8 cellular contexts compared by ENCODE assay signal in the genomic region with DNA sequence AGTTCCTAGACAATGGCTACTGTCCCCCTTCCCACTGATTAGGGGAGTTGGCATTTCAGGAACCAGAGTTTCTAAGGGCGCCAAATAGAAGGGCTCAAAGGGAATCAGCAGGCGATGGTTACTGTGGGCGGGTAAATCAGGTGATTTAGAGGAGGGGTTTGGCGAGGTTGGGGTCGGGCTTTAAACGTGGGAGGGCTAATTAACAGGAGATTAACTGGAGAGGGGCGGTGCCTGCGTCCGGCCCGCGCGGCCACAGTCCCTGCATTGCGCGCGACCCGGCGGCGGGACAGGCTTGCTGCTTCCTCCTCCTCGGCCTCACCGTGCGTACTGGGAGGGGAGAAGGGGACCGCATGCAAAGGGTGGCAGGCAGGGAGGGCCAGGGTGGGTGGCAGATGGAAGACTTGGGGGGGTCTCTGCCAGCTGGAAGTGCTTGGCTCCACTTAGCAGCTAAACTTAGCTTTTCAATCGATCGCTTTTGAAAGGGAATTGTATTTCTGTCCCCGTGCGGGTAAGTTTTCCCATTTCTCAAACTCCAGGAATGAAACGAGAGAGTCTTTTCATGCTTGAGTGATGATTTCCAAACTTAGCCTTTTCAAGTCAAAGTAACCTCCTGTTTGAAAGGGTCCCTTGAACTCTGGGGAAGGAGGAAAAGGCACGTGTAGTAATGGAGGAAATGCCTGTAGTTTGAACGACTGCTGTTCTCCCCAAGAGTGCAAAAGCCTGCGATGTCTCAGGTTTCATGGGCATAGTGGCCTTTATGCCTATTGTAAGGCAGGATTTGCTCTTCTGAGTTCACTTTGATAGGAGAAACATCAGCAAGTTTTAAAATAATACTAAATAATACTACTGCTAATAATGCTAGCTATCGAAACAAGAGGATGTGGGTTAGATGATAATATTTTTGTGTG. TPM values are rescaled to one million over a fixed set of nuclear protein-coding genes. Genes with fewer than 3 reads are reported as not detected.
DNase-seq lines count a peak whose midpoint lies in the region; ATAC-seq and TF ChIP-seq lines count a peak whose summit lies in the region.

A gene with protein sequence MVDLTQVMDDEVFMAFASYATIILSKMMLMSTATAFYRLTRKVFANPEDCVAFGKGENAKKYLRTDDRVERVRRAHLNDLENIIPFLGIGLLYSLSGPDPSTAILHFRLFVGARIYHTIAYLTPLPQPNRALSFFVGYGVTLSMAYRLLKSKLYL (plus strand): TSS at position 255 of the 908 bp plus-strand sequence. CDS start 6,608 bp downstream, outside the sequence.

- H3K9me3 ChIP-seq in H9 (ENCODE audit: control insufficient read depth, low read depth, low read length): no peaks in the 10 kb centered on the region

- TF ChIP-seq CTCF in H9 (conservative IDR thresholded peaks at IDR 0.05) (no peak), astrocyte of the cerebellum (IDR thresholded peaks at IDR 0.05; ENCODE audit: low read depth, low read length, missing control alignments) (no peak), retinal pigment epithelial cell (conservative IDR thresholded peaks at IDR 0.05; ENCODE audit: low read depth, low read length) (no peak)

- H2AFZ ChIP-seq in H9 (ENCODE audit: low read length): peak within 1 kb of the TSS; percentile 79

- H3K18ac ChIP-seq in H9 (ENCODE audit: insufficient read length, low read depth, low read length): peak within 1 kb of the TSS; percentile 66

- H3K4me3 ChIP-seq in astrocyte of the cerebellum (ENCODE audit: low read depth, low read length) (peak within 1 kb of the TSS; percentile 47), retinal pigment epithelial cell (ENCODE audit: low read length) (peak within 1 kb of the TSS; percentile 66)

- DNase-seq in DMS153 treated with DMSO at 0.1 percent for 48 hours (lab: John Stamatoyannopoulos, UW; ENCODE audit: unreplicated experiment) (peak; percentile 23), H9 (peak; percentile 95), NCI-H1417 treated with DMSO at 0.1 percent for 48 hours (lab: John Stamatoyannopoulos, UW) (peak; percentile 33), astrocyte of the cerebellum (ENCODE audit: low read depth) (no peak), iPS DF 4.7 (ENCODE audit: extremely low read depth, low spot score) (peak; percentile 84), retinal pigment epithelial cell (ENCODE audit: low read depth) (peak; percentile 49), SK-N-DZ (ENCODE audit: low spot score) (no peak)

- H3K9ac ChIP-seq in H9 (ENCODE audit: extremely low read depth, insufficient read length, low read length): peak within 1 kb of the TSS; percentile 90

- H2BK5ac ChIP-seq in H9 (ENCODE audit: insufficient read length, low read length): no peak within 1 kb of the TSS

- no peaks in the 10 kb centered on the region for H3K9me3 Mint-ChIP-seq in H9

- no peak within 1 kb of the TSS for H3K23ac ChIP-seq in H9 (ENCODE audit: insufficient read length, low read depth, low read length)

- no peak within 1 kb of the TSS for H2AK5ac ChIP-seq in H9 (ENCODE audit: insufficient read length, low read length)

- H3K4me3 Mint-ChIP-seq in H9: peak within 1 kb of the TSS; percentile 89 to 96

- no CpG with 5 or more reads among the region's 31 CpGs for WGBS in H9 (ENCODE audit: extremely low coverage, insufficient read length, low lambda C conversion rate)

- H3K4me1 ChIP-seq in H9 (ENCODE audit: insufficient read depth, low read length): peaks cover 2% of the 10 kb centered on the region; the same call in 1 of the 2 replicates

- H3K79me2 ChIP-seq in H9 (ENCODE audit: insufficient read depth, low read length): peaks cover 29% of the 10 kb centered on the region

- no peak for ATAC-seq in GM19455 (IDR thresholded peaks at IDR 0.05; ENCODE audit: unreplicated experiment)

- peaks cover 10% of the 10 kb centered on the region for H3K23me2 ChIP-seq in H9 (ENCODE audit: insufficient read length, low read depth, low read length, poor library complexity, severe bottlenecking)

- H4K5ac ChIP-seq in H9 (ENCODE audit: insufficient read length, low read depth, low read length): peak within 1 kb of the TSS; percentile 88

- no peaks in the 10 kb centered on the region for H4K20me1 ChIP-seq in H9 (ENCODE audit: control insufficient read depth, insufficient read depth, insufficient read length)

- in situ Hi-C loops in astrocyte of the cerebellum (cut with HindIII; ENCODE audit: low sequenced_read_pairs): no loop called here

- H4K8ac ChIP-seq in H9 (replicated peaks; ENCODE audit: insufficient read length, low read depth, low read length): no peak within 1 kb of the TSS

- H3K14ac ChIP-seq in H9 (ENCODE audit: insufficient read depth, low read length): peak within 1 kb of the TSS; percentile 71; the same call in 1 of the 2 replicates

- peak within 1 kb of the TSS; percentile 95 for H3K4me2 ChIP-seq in H9 (ENCODE audit: insufficient read depth, insufficient read length, low read length)

- no peaks in the 10 kb centered on the region; the same call in 1 of the 2 replicates for H3K27me3 ChIP-seq in H9 (ENCODE audit: insufficient read depth, low read length)

- H3K79me1 ChIP-seq in H9 (ENCODE audit: insufficient read depth, low read depth, low read length, poor library complexity, severe bottlenecking): no peaks in the 10 kb centered on the region

- H3K36me3 Mint-ChIP-seq in H9 (ENCODE audit: insufficient read depth in 1 of 3, low read depth in 3 of 3): peaks cover 19 to 29% (median 27%) of the 10 kb centered on the region in 3 experiments

- H3K4ac ChIP-seq in H9 (ENCODE audit: low read depth, low read length): no peak within 1 kb of the TSS; the same call in 1 of the 2 replicates

- peak within 1 kb of the TSS; percentile 66 for H2BK12ac ChIP-seq in H9 (ENCODE audit: insufficient read length, low read depth, low read length)

- peak within 1 kb of the TSS; percentile 26 for H3T11ph ChIP-seq in H9 (ENCODE audit: low read length)

- no peaks in the 10 kb centered on the region for H3K27me3 Mint-ChIP-seq in H9 (ENCODE audit: low read depth)

- peak within 1 kb of the TSS; percentile 26 for H3K27ac ChIP-seq in H9 (ENCODE audit: insufficient read length, low read depth, low read length)

- peak within 1 kb of the TSS; percentile 94 to 98 (median 95) for H3K27ac Mint-ChIP-seq in H9

- no peak within 1 kb of the TSS for H3K56ac ChIP-seq in H9 (ENCODE audit: insufficient read length, low read depth, low read length)

- H2BK15ac ChIP-seq in H9 (ENCODE audit: low read depth, low read length): no peak within 1 kb of the TSS

- H4K91ac ChIP-seq in H9 (ENCODE audit: insufficient read length, low read depth, low read length): no peak within 1 kb of the TSS

- H3K4me1 Mint-ChIP-seq in H9: peaks cover 46 to 55% of the 10 kb centered on the region in 2 experiments

- no peak within 1 kb of the TSS for H2BK20ac ChIP-seq in H9 (ENCODE audit: low read depth, low read length, poor library complexity, severe bottlenecking)

- H2BK120ac ChIP-seq in H9 (ENCODE audit: low read depth, low read length, poor library complexity, severe bottlenecking): no peak within 1 kb of the TSS

RNA-seq across cellular contexts. Expression of the gene that starts here (rescaled TPM):
- total RNA-seq in H9 (2021): 234 and 235 TPM in 2 replicates
- polyA plus RNA-seq in SK-N-DZ (2014; cell fraction: cytosol; rRNA removed): not detected in 2 replicates
- 0.18 and 1.5 TPM in 2 replicates for polyA plus RNA-seq in SK-N-DZ (2014; cell fraction: nucleus; rRNA removed)

Comparison
In these comparisons a context has a peak if more than half of its experiments do, and no peak if none do; other contexts are left out.
1. DNase-seq: peak in DMS153 treated with DMSO at 0.1 percent for 48 hours (single experiment), H9 (single experiment), NCI-H1417 treated with DMSO at 0.1 percent for 48 hours (single experiment), iPS DF 4.7 (single experiment) and retinal pigment epithelial cell (single experiment); none in astrocyte of the cerebellum (single experiment) and SK-N-DZ (single experiment).